1 cellular context compared by ENCODE assay signal in genomic region chr9:94899464-94900221, GRCh38.
TF ChIP-seq lines count a peak whose summit lies in the region.

No MANE protein-coding gene starts in this region.

TF ChIP-seq in GM23338, 12 proteins besides CTCF, POLR2A, EP300 and RAD21 (continued from another document):
- TF ChIP-seq ZNF462 (CRISPR knock-in tag; IDR thresholded peaks at IDR 0.05) = no peak
- no peak for TF ChIP-seq ZNF114 (CRISPR knock-in tag; IDR thresholded peaks at IDR 0.05)
